ENCODE assay signal across 9 cellular contexts in genomic region chr14:50667491-50668007, GRCh38. TPM values are rescaled to one million over a fixed set of nuclear protein-coding genes. Genes with fewer than 3 reads are reported as not detected.
A peak's percentile ranks its signal among the peaks of the same experiment; 100 is the strongest.
DNase-seq lines count a peak whose midpoint lies in the region; ATAC-seq, FAIRE-seq and TF ChIP-seq lines count a peak whose summit lies in the region.
"Had no signal": no experiment of that assay in that cellular context is flagged by ENCODE, and none has a peak within 500 bp of the region (broad histone marks: within the 10 kb centered on the region; RNA-seq: fewer than 3 reads in every experiment).

No MANE protein-coding gene starts in this region.

- RAD21 ChIA-PET in GM12878 (lab: Charles Lee; ENCODE audit: unreplicated experiment) = interaction anchor here (1.6 to 1.9 kb wide), 2 partner anchors 48 to 160 kb away, joined by 8 to 12 read pairs; no protein-coding TSS in a partner anchor

- DNase-seq in Right ventricle myocardium superior (no peak), left cardiac atrium (no peak), NCI-H526 treated with DMSO at 0.1 percent for 48 hours (lab: John Stamatoyannopoulos, UW) (peak; percentile 60), GM12878 (ENCODE audit: low read depth, low spot score) (no peak), left lung (peak in 1 of 2 donors; percentile 50), thoracic aorta (ENCODE audit: low spot score) (no peak), type B pancreatic cell (ENCODE audit: extremely low spot score, unreplicated experiment) (no peak)

- TF ChIP-seq POLR2A in GM12878 (IDR thresholded peaks at IDR 0.05; ENCODE audit: low read depth, low read length) = no peak; the same call in 1 of the 2 replicates

- peak overlapping the region; percentile 11; the same call in 1 of the 2 replicates for H3K4me2 ChIP-seq in GM12878 (ENCODE audit: control insufficient read depth, insufficient read depth)

- 2% methylated on average over 30 of the region's 30 CpGs for WGBS in GM12878 (ENCODE audit: insufficient coverage, insufficient replicate concordance, low lambda C conversion rate, missing lambda C conversion rate)

- in situ Hi-C loops in GM12878 (cut with MboI) = no loop called here

- H3K4me3 Mint-ChIP-seq in type B pancreatic cell = no peak overlapping the region
- H3K4me3 Mint-ChIP-seq: natural killer cell had no signal

- H3K27ac Mint-ChIP-seq in type B pancreatic cell = no peak overlapping the region

- H3K27me3 ChIP-seq in GM12878 (replicated peaks in 1 of 2; ENCODE audit: control insufficient read depth in 2 of 2, insufficient read depth in 2 of 2, low read length in 1 of 2) = no peaks in the 10 kb centered on the region
- peaks cover 0 to 3% of the 10 kb centered on the region in 2 donors for H3K27me3 ChIP-seq in left lung
- no peaks in the 10 kb centered on the region for H3K27me3 ChIP-seq in thoracic aorta (replicated peaks; ENCODE audit: insufficient read depth)

- TF ChIP-seq CTCF in GM12878 (IDR thresholded peaks at IDR 0.05 in 2 of 3, conservative IDR thresholded peaks at IDR 0.05 in 1 of 3; ENCODE audit: control insufficient read depth in 2 of 3, extremely low read depth in 1 of 3, insufficient read depth in 1 of 3, low read depth in 3 of 3, low read length in 3 of 3) (no peak), left lung (IDR thresholded peaks at IDR 0.05) (no peak), thoracic aorta (IDR thresholded peaks at IDR 0.05) (no peak), type B pancreatic cell (conservative IDR thresholded peaks at IDR 0.05) (no peak)

- peaks cover 47% of the 10 kb centered on the region for H3K79me2 ChIP-seq in GM12878 (ENCODE audit: control insufficient read depth, insufficient read depth, low read length)

- H3K4me1 ChIP-seq in GM12878 (ENCODE audit: control insufficient read depth, insufficient read depth, low read length) (no peaks in the 10 kb centered on the region), left lung (peaks cover 0 to 31% of the 10 kb centered on the region in 2 donors), thoracic aorta (ENCODE audit: control insufficient read depth in 1 of 2, low read depth in 2 of 2) (peaks cover 19 to 29% of the 10 kb centered on the region in 2 donors)

- H3K9me3 ChIP-seq in GM12878 (replicated peaks; ENCODE audit: control insufficient read depth, insufficient read depth, low read length) (no peaks in the 10 kb centered on the region), left lung (no peaks in the 10 kb centered on the region), thoracic aorta (no peaks in the 10 kb centered on the region)

- no peak for TF ChIP-seq EP300 in GM12878 (IDR thresholded peaks at IDR 0.05; ENCODE audit: borderline replicate concordance in 1 of 2, control insufficient read depth in 1 of 2, low read depth in 2 of 2, low read length in 2 of 2)

- FAIRE-seq in GM12878 (lab: Jason Lieb, UNC) = no peak

- intact Hi-C loops in Right ventricle myocardium superior (cut with DNase I) (loop anchor here (10.0 kb wide), 1 partner anchor 443 kb away; no protein-coding TSS in a partner anchor), left cardiac atrium (cut with DNase I) (no loop called here), GM12878 (cut with micrococcal nuclease; ENCODE audit: unreplicated experiment) (loop anchor here (5.0 kb wide), 4 partner anchors 45 to 1045 kb away; partner anchors contain the start of genes MGAT2 and RPL36AL), left lung (cut with DNase I) (no loop called here)

- H3K4me3 ChIP-seq in GM12878 (peak overlapping the region; percentile 90), left lung (peak overlapping the region; percentile 74 to 88), thoracic aorta (peak overlapping the region; percentile 81)

- SMC1A ChIA-PET in GM12878 (lab: Charles Lee; ENCODE audit: uncharacterized antibody, unreplicated experiment) = interaction anchor here (1.0 to 2.2 kb wide), 4 partner anchors 10 to 70 kb away, joined by 3 to 11 read pairs (median 8); no protein-coding TSS in a partner anchor

- H3K27me3 Mint-ChIP-seq in type B pancreatic cell = no peaks in the 10 kb centered on the region

- ATAC-seq in Right ventricle myocardium superior (ENCODE audit: poor library complexity) (peak; percentile 17), left cardiac atrium (no peak), HG02642 (IDR thresholded peaks at IDR 0.05; ENCODE audit: poor library complexity, unreplicated experiment) (peak; percentile 48), GM12878 (peak; percentile 58), left lung (peak; percentile 70), thoracic aorta (ENCODE audit: insufficient number of reproducible peaks, low FRiP score, low read depth) (no peak)

- H3K36me3 ChIP-seq in GM12878 (ENCODE audit: control insufficient read depth in 2 of 2, insufficient read depth in 2 of 2, low read length in 1 of 2) (no peaks in the 10 kb centered on the region), left lung (peaks cover 0 to 7% of the 10 kb centered on the region in 2 donors), thoracic aorta (no peaks in the 10 kb centered on the region)

- BruUV-seq in GM12878 (replicated peaks; lab: Mats Ljungman, UMichigan) = no TSS peak

- peaks cover 15% of the 10 kb centered on the region for H3K36me3 Mint-ChIP-seq in type B pancreatic cell
- H3K36me3 Mint-ChIP-seq: natural killer cell had no signal

- CTCF ChIA-PET in GM12878 (lab: Yijun Ruan, JAX) = interaction anchor here (0.9 to 2.2 kb wide), 4 partner anchors 10 to 193 kb away, joined by 3 to 12 read pairs (median 6); no protein-coding TSS in a partner anchor

- no peak for TF ChIP-seq RAD21 in GM12878 (IDR thresholded peaks at IDR 0.05; ENCODE audit: insufficient read depth, low read depth, low read length)

- peaks cover 9% of the 10 kb centered on the region for H3K4me1 Mint-ChIP-seq in type B pancreatic cell (ENCODE audit: unreplicated experiment)

- peak overlapping the region; percentile 92 for H2AFZ ChIP-seq in GM12878 (ENCODE audit: control insufficient read depth, low read depth, low read length)

- H4K20me1 ChIP-seq in GM12878 (ENCODE audit: control insufficient read depth, insufficient read depth) = no peaks in the 10 kb centered on the region

- no peaks in the 10 kb centered on the region for H3K9me3 Mint-ChIP-seq in type B pancreatic cell
- H3K9me3 Mint-ChIP-seq: natural killer cell had no signal

- H3K27ac ChIP-seq in GM12878 (ENCODE audit: control insufficient read depth, insufficient read depth) (peak overlapping the region; percentile 30), left lung (peak overlapping the region; percentile 94 to 96), thoracic aorta (peak overlapping the region; percentile 92 to 94)

- POLR2A ChIA-PET in GM12878 (lab: Charles Lee) = interaction anchor here (1.4 to 2.2 kb wide), 3 partner anchors 10 to 20 kb away, joined by 4 to 9 read pairs (median 6); no protein-coding TSS in a partner anchor

- peak overlapping the region; percentile 64 for H3K9ac ChIP-seq in GM12878 (ENCODE audit: control insufficient read depth, insufficient read depth, low read length)

TF ChIP-seq in GM12878, 131 proteins besides CTCF, POLR2A, EP300 and RAD21 (continues in another document):
- TF ChIP-seq GABPA (IDR thresholded peaks at IDR 0.05; ENCODE audit: low read depth) = no peak
- TF ChIP-seq PAX8 (IDR thresholded peaks at IDR 0.05) = no peak
- no peak for TF ChIP-seq ATF2 (IDR thresholded peaks at IDR 0.05; ENCODE audit: low read length)
- 0 out of 2 replicates have a peak, but pooled peaks have one; percentile 10 for TF ChIP-seq PKNOX1 (IDR thresholded peaks at IDR 0.05)
- no peak for TF ChIP-seq CBFB (IDR thresholded peaks at IDR 0.05; ENCODE audit: low read depth)
- TF ChIP-seq NR2C1 (IDR thresholded peaks at IDR 0.05) = no peak
- TF ChIP-seq TCF12 (IDR thresholded peaks at IDR 0.05; ENCODE audit: low read depth, low read length) = 0 out of 2 replicates have a peak, but pooled peaks have one; percentile 25

RNA-seq across cellular contexts. Expression of gene SAV1, which starts 0.6 kb away (rescaled TPM):
- 22.6 TPM for total RNA-seq in Right ventricle myocardium superior
- total RNA-seq in left cardiac atrium = 10 to 100 TPM; 23.4 to 27.0 TPM
- 42.6 and 46.4 TPM in 2 replicates for total RNA-seq in GM12878 (2013; cell fraction: nucleolus; rRNA removed)
- total RNA-seq in GM12878 (2014; rRNA removed) = 16.9 and 19.9 TPM in 2 replicates
- total RNA-seq in GM12878 (2014; rRNA removed; fragmentation: Illumina TruSeq; extraction: Trizol) = 20.4 and 21.1 TPM in 2 replicates
- total RNA-seq in GM12878 (2021) = 21.1 and 24.9 TPM in 2 replicates
- polyA plus RNA-seq in GM12878 (2011; ENCODE audit: low read depth) = 23.4 TPM
- 18.5 and 29.3 TPM in 2 replicates for polyA plus RNA-seq in GM12878 (2011; rRNA removed)
- polyA plus RNA-seq in GM12878 (2011; cell fraction: cytosol; rRNA removed) = 8.8 and 9.7 TPM in 2 replicates
- polyA plus RNA-seq in GM12878 (2011; cell fraction: nucleus; rRNA removed) = 4.5 and 6.4 TPM in 2 replicates
- polyA plus RNA-seq in GM12878 (2012) = 16.8 and 20.0 TPM in 2 replicates
- 22.3 and 33.3 TPM in 2 replicates for polyA plus RNA-seq in GM12878 (2014; fragmentation: Illumina TruSeq; extraction: Trizol)
- 10 to 100 TPM; 10.1 to 15.1 TPM for polyA plus RNA-seq in GM12878 (2014; fragmentation: Nextera tagmentation; extraction: Ambion mirVana)
- 17.6 and 20.4 TPM in 2 replicates for polyA plus RNA-seq in GM12878 (2014; rRNA removed)
- polyA plus RNA-seq in GM12878 (2016; fragmentation: Nextera tagmentation; extraction: Ambion mirVana) = 10 to 100 TPM; 25.1 to 29.1 TPM
- polyA minus RNA-seq in GM12878 (2011; rRNA and poly(A)+ RNA removed) = 12.9 and 15.9 TPM in 2 replicates
- polyA minus RNA-seq in GM12878 (2011; cell fraction: cytosol; rRNA and poly(A)+ RNA removed) = 6.9 TPM in 2 replicates
- 8.5 and 12.5 TPM in 2 replicates for polyA minus RNA-seq in GM12878 (2011; cell fraction: nucleus; rRNA and poly(A)+ RNA removed)
- total RNA-seq in left lung = 10 to 100 TPM; 28.2 to 32.3 TPM
- total RNA-seq in thoracic aorta = 10 to 100 TPM; 35.6 to 47.9 TPM
- total RNA-seq in type B pancreatic cell (ENCODE audit: low replicate concordance) = 16.9 and 25.6 TPM in 2 replicates

Comparison
In these comparisons a context has a peak if more than half of its experiments do, and no peak if none do; other contexts are left out.
1. ATAC-seq: peak in Right ventricle myocardium superior (single experiment), HG02642 (single experiment), GM12878 (single experiment) and left lung (single experiment); none in left cardiac atrium (0 of 2) and thoracic aorta (single experiment).
2. intact Hi-C loops: an anchor here in Right ventricle myocardium superior (10.0 kb wide) and GM12878 (5.0 kb wide); none called in left cardiac atrium and left lung.
3. H3K27ac ChIP-seq: peak in every context shown above with its lines; median percentile 95 in left lung; 93 in thoracic aorta; 30 in GM12878.
4. Peak in every context shown above with its lines, with median percentiles within 50 percentile points of each other: H3K4me3 ChIP-seq.